ENCODE assay signal across 2 cellular contexts in the genomic region with DNA sequence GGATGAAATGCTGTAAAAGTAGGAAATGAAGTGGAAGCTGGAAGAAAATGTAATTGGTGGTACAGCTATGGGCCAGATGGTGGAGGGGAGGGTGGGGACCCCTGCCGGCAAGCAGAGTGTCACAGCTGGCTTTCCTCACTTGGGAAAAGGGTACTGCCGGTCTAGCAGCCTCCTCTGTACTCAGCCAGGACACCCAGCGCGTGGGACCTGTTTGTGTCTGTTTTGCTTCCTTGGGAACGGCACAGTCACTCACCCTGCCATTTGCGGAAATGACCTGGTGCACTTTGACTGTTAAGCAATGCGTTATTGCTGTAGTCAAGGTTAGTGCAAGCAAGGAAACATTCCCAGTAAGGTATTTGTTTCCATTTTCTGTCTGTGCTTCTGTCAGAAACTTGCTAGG.
TF ChIP-seq lines count a peak whose summit lies in the region.

No MANE protein-coding gene starts in this region.

TF ChIP-seq in SK-N-SH, 30 proteins besides CTCF, POLR2A, EP300 and RAD21 (continued from another document):
- no peak for TF ChIP-seq IRF3 (IDR thresholded peaks at IDR 0.05; ENCODE audit: low read depth, low read length)
- no peak for TF ChIP-seq EZH2phosphoT487 (IDR thresholded peaks at IDR 0.05; ENCODE audit: borderline replicate concordance, low read depth)
- TF ChIP-seq FOXJ3 (CRISPR knock-in tag; IDR thresholded peaks at IDR 0.05) = no peak
- TF ChIP-seq GATA2 (CRISPR knock-in tag; IDR thresholded peaks at IDR 0.05) = no peak
- TF ChIP-seq YY1 (IDR thresholded peaks at IDR 0.05; ENCODE audit: low read depth) = no peak
- no peak for TF ChIP-seq RXRA (IDR thresholded peaks at IDR 0.05; ENCODE audit: borderline replicate concordance, low read depth)
- no peak for TF ChIP-seq TCF12 (IDR thresholded peaks at IDR 0.05)
- TF ChIP-seq NRF1 (IDR thresholded peaks at IDR 0.05; ENCODE audit: low read depth, low read length) = no peak
- TF ChIP-seq TEAD4 (IDR thresholded peaks at IDR 0.05; ENCODE audit: borderline replicate concordance, insufficient read depth) = no peak
- no peak for TF ChIP-seq RCOR1 (IDR thresholded peaks at IDR 0.05; ENCODE audit: low read length)
- TF ChIP-seq GABPA (IDR thresholded peaks at IDR 0.05; ENCODE audit: low read depth) = no peak
- no peak for TF ChIP-seq POLR2AphosphoS5 (IDR thresholded peaks at IDR 0.05; ENCODE audit: low read depth, low read length)
TF ChIP-seq in SK-N-SH: peak in this region for 0.

TF ChIP-seq in SK-N-SH treated with all-trans-retinoic acid at 6 μM for 48 hours, 23 proteins besides CTCF, POLR2A, EP300 and RAD21 (continued from another document):
- TF ChIP-seq TSHZ2 (CRISPR knock-in tag; IDR thresholded peaks at IDR 0.05) (no peak), BACH2 (CRISPR knock-in tag; IDR thresholded peaks at IDR 0.05; ENCODE audit: borderline replicate concordance) (no peak), ZNF70 (CRISPR knock-in tag; IDR thresholded peaks at IDR 0.05) (no peak), ZFP3 (CRISPR knock-in tag; IDR thresholded peaks at IDR 0.05) (no peak), PATZ1 (CRISPR knock-in tag; IDR thresholded peaks at IDR 0.05; ENCODE audit: borderline replicate concordance) (no peak), PPARA (CRISPR knock-in tag; IDR thresholded peaks at IDR 0.05; ENCODE audit: borderline replicate concordance) (no peak), ZC3H10 (CRISPR knock-in tag; IDR thresholded peaks at IDR 0.05) (no peak), ZFP30 (CRISPR knock-in tag; IDR thresholded peaks at IDR 0.05) (no peak), ISL1 (CRISPR knock-in tag; IDR thresholded peaks at IDR 0.05) (no peak), GLIS3 (CRISPR knock-in tag; IDR thresholded peaks at IDR 0.05) (no peak)
